Comparison of ENCODE assay signal across 8 cellular contexts in genomic region chr15:63601026-63601726, GRCh38. TPM values are rescaled to one million over a fixed set of nuclear protein-coding genes. Genes with fewer than 3 reads are reported as not detected.
A peak's percentile ranks its signal among the peaks of the same experiment; 100 is the strongest.
DNase-seq lines count a peak whose midpoint lies in the region; ATAC-seq, FAIRE-seq and TF ChIP-seq lines count a peak whose summit lies in the region.

No MANE protein-coding gene starts in this region.

- no CpG with 5 or more reads among the region's 64 CpGs for WGBS in neuronal stem cell (ENCODE audit: extremely low coverage in 2 of 2, insufficient read length in 2 of 2, insufficient replicate concordance in 1 of 2), 2 donors

- no peak for TF ChIP-seq CTCF in DND-41 (IDR thresholded peaks at IDR 0.05; ENCODE audit: borderline replicate concordance, extremely low read depth, low read length, poor library complexity, severe bottlenecking)
- TF ChIP-seq CTCF in fibroblast of lung (conservative IDR thresholded peaks at IDR 0.05 in 1 of 2, IDR thresholded peaks at IDR 0.05 in 1 of 2; ENCODE audit: low read depth in 1 of 2, low read length in 2 of 2) = no peak
- no peak for TF ChIP-seq CTCF in D721Med (IDR thresholded peaks at IDR 0.05; ENCODE audit: insufficient read depth, missing control alignments)

- H3K27me3 Mint-ChIP-seq in activated T-cell treated with anti-CD3 and anti-CD28 coated beads, Interleukin-2, amount 50 U/mL, for 24 hours = no peaks in the 10 kb centered on the region

- H3K4me2 ChIP-seq in DND-41 (ENCODE audit: insufficient read depth, low read length) (peak overlapping the region; percentile 99), fibroblast of lung (ENCODE audit: extremely low read depth, insufficient read depth, low read length) (peak overlapping the region; percentile 96), neuronal stem cell (ENCODE audit: insufficient read depth, low read length, poor library complexity, severe bottlenecking) (peak overlapping the region; percentile 97)

- H2AK5ac ChIP-seq in neuronal stem cell (ENCODE audit: low read depth, low read length) = peak overlapping the region; percentile 52

- no peaks in the 10 kb centered on the region for H3K36me3 ChIP-seq in DND-41 (ENCODE audit: insufficient read depth, low read length)
- no peaks in the 10 kb centered on the region for H3K36me3 ChIP-seq in fibroblast of lung (ENCODE audit: control insufficient read depth, insufficient read depth, low read length)
- peaks cover 0 to 6% of the 10 kb centered on the region in 2 donors for H3K36me3 ChIP-seq in neuronal stem cell (replicated peaks in 1 of 2; ENCODE audit: control insufficient read depth in 2 of 2, insufficient read depth in 2 of 2, low read length in 2 of 2)

- no peak overlapping the region for H2BK120ac ChIP-seq in neuronal stem cell (ENCODE audit: low read depth, low read length)

- H3K4me3 ChIP-seq in DND-41 (ENCODE audit: low read depth in 1 of 2, low read length in 2 of 2) = peak overlapping the region; percentile 47 to 82
- H3K4me3 ChIP-seq in fibroblast of lung (replicated peaks in 1 of 4; ENCODE audit: control extremely low read depth in 1 of 4, insufficient read depth in 1 of 4, low read depth in 3 of 4, low read length in 4 of 4) = peak overlapping the region; percentile 72 to 79 (median 73)
- H3K4me3 ChIP-seq in neuronal stem cell (ENCODE audit: low read length in 2 of 2) = peak overlapping the region; percentile 42 to 92

- peak overlapping the region; percentile 97 for H3K18ac ChIP-seq in neuronal stem cell (ENCODE audit: low read length)

- peak overlapping the region; percentile 88 for H3K4me3 Mint-ChIP-seq in activated T-cell treated with anti-CD3 and anti-CD28 coated beads, Interleukin-2, amount 50 U/mL, for 24 hours

- H3K4me1 Mint-ChIP-seq in activated T-cell treated with anti-CD3 and anti-CD28 coated beads, Interleukin-2, amount 50 U/mL, for 24 hours (ENCODE audit: low read depth) = peaks cover 68% of the 10 kb centered on the region

- FAIRE-seq in D721Med (lab: Jason Lieb, UNC) = no peak

- H2BK12ac ChIP-seq in neuronal stem cell (ENCODE audit: low read length) = no peak overlapping the region

- no peaks in the 10 kb centered on the region for H3K27me3 ChIP-seq in DND-41 (ENCODE audit: insufficient read depth, low read length, poor library complexity)
- no peaks in the 10 kb centered on the region for H3K27me3 ChIP-seq in fibroblast of lung (ENCODE audit: control insufficient read depth, insufficient read depth, low read length)
- H3K27me3 ChIP-seq in neuronal stem cell (ENCODE audit: control insufficient read depth in 3 of 3, insufficient read depth in 3 of 3, low read depth in 1 of 3, low read length in 3 of 3) = peaks cover 0 to 7% (median 0%) of the 10 kb centered on the region in 3 experiments

- peak overlapping the region; percentile 96 for H3K27ac Mint-ChIP-seq in activated T-cell treated with anti-CD3 and anti-CD28 coated beads, Interleukin-2, amount 50 U/mL, for 24 hours

- peak overlapping the region; percentile 74 for H3K9ac ChIP-seq in DND-41 (ENCODE audit: low read depth, low read length)
- H3K9ac ChIP-seq in fibroblast of lung (ENCODE audit: insufficient read depth, low read length) = peak overlapping the region; percentile 77
- peak overlapping the region; percentile 92 for H3K9ac ChIP-seq in neuronal stem cell (ENCODE audit: low read depth, low read length, poor library complexity)

- peaks cover 2% of the 10 kb centered on the region; the same call in 1 of the 2 replicates for H4K20me1 ChIP-seq in DND-41 (ENCODE audit: insufficient read depth, low read length)
- H4K20me1 ChIP-seq in fibroblast of lung (ENCODE audit: control insufficient read depth, extremely low read depth, insufficient read depth, low read length) = no peaks in the 10 kb centered on the region

- H3K9me3 Mint-ChIP-seq in activated T-cell treated with anti-CD3 and anti-CD28 coated beads, Interleukin-2, amount 50 U/mL, for 24 hours = no peaks in the 10 kb centered on the region

- H2BK15ac ChIP-seq in neuronal stem cell (ENCODE audit: low read length) = peak overlapping the region; percentile 78

- H4K91ac ChIP-seq in neuronal stem cell (ENCODE audit: low read depth, low read length, poor library complexity) = no peak overlapping the region

- peak overlapping the region; percentile 44 for H3K23ac ChIP-seq in neuronal stem cell (ENCODE audit: low read depth, low read length, poor library complexity)

- no peak overlapping the region for H4K8ac ChIP-seq in neuronal stem cell (ENCODE audit: low read depth, low read length)

- H3K9me3 ChIP-seq in DND-41 (ENCODE audit: insufficient read depth, low read length, severe bottlenecking) (no peaks in the 10 kb centered on the region), fibroblast of lung (ENCODE audit: control insufficient read depth, insufficient read depth, low read depth, low read length) (no peaks in the 10 kb centered on the region), neuronal stem cell (replicated peaks in 1 of 2; ENCODE audit: control insufficient read depth in 2 of 2, insufficient read depth in 1 of 2, low read depth in 1 of 2, low read length in 2 of 2) (no peaks in the 10 kb centered on the region)

- peak overlapping the region; percentile 95 for H3K14ac ChIP-seq in neuronal stem cell (ENCODE audit: low read length)

- no peak overlapping the region for H3K4ac ChIP-seq in neuronal stem cell (ENCODE audit: low read length)

- H2BK5ac ChIP-seq in neuronal stem cell (ENCODE audit: low read length) = no peak overlapping the region

- peak; percentile 50 for ATAC-seq in DND-41 (ENCODE audit: insufficient read depth, low read depth)
- peak; percentile 10 for ATAC-seq in GM21717 (IDR thresholded peaks at IDR 0.05; ENCODE audit: unreplicated experiment)

- peak overlapping the region; percentile 63 for H3K27ac ChIP-seq in DND-41 (ENCODE audit: low read length)
- peak overlapping the region; percentile 64 for H3K27ac ChIP-seq in fibroblast of lung (ENCODE audit: insufficient read depth, low read length)
- H3K27ac ChIP-seq in neuronal stem cell (replicated peaks; ENCODE audit: low read length) = no peak overlapping the region

- H3K4me1 ChIP-seq in DND-41 (ENCODE audit: insufficient read depth, low read length) (peaks cover 20% of the 10 kb centered on the region), fibroblast of lung (ENCODE audit: control insufficient read depth, extremely low read depth, insufficient read depth, low read length) (peaks cover 17% of the 10 kb centered on the region), neuronal stem cell (ENCODE audit: control insufficient read depth in 2 of 2, insufficient read depth in 1 of 2, low read depth in 1 of 2, low read length in 2 of 2) (peaks cover 12 to 18% of the 10 kb centered on the region in 2 donors)

- H2AFZ ChIP-seq in DND-41 (ENCODE audit: low read depth, low read length) = peak overlapping the region; percentile 97
- H2AFZ ChIP-seq in fibroblast of lung (ENCODE audit: low read length) = peak overlapping the region; percentile 89
- peak overlapping the region; percentile 78 for H2AFZ ChIP-seq in neuronal stem cell (ENCODE audit: low read length)

- peaks cover 8% of the 10 kb centered on the region for H3K36me3 Mint-ChIP-seq in activated T-cell treated with anti-CD3 and anti-CD28 coated beads, Interleukin-2, amount 50 U/mL, for 24 hours (ENCODE audit: low read depth)

- no peaks in the 10 kb centered on the region for H3K79me1 ChIP-seq in neuronal stem cell (ENCODE audit: low read depth, low read length)

- no peaks in the 10 kb centered on the region for H3K79me2 ChIP-seq in DND-41 (ENCODE audit: insufficient read depth, low read length)
- H3K79me2 ChIP-seq in fibroblast of lung (ENCODE audit: control insufficient read depth, insufficient read depth, low read length) = no peaks in the 10 kb centered on the region

- DNase-seq in DND-41 (peak; percentile 64), NCI-H1092 treated with DMSO at 0.1 percent for 48 hours (lab: John Stamatoyannopoulos, UW) (peak; percentile 46), fibroblast of lung (ENCODE audit: low read depth in 2 of 2) (peak in 1 of 2 donors; percentile 57), neuronal stem cell (ENCODE audit: low spot score) (peak; percentile 27), pons (ENCODE audit: low spot score) (no peak), D721Med (ENCODE audit: insufficient read length, low spot score) (no peak)
- DNase-seq in activated T-cell treated with anti-CD3 and anti-CD28 coated beads, Interleukin-2, amount 50 U/mL, for 24 hours = peak; percentile 76

RNA-seq across cellular contexts. Expression of gene FBXL22, which starts 4.0 kb away (rescaled TPM):
- total RNA-seq in fibroblast of lung = 0.26 and 0.50 TPM in 2 replicates
- 0.20 and 0.87 TPM in 2 replicates for polyA plus RNA-seq in fibroblast of lung
- 0.35 and 1.7 TPM in 2 replicates for polyA plus RNA-seq in fibroblast of lung (2012)
- not detected in 2 replicates for polyA minus RNA-seq in fibroblast of lung (ENCODE audit: low replicate concordance)
- polyA plus RNA-seq in neuronal stem cell (2013, experiment 1 of 2) = 0.29 TPM
- 0.43 TPM for polyA plus RNA-seq in neuronal stem cell (2013, experiment 2 of 2)

Comparison
In these comparisons a context has a peak if more than half of its experiments do, and no peak if none do; other contexts are left out.
1. DNase-seq: peak in DND-41 (single experiment), NCI-H1092 treated with DMSO at 0.1 percent for 48 hours (single experiment), activated T-cell treated with anti-CD3 and anti-CD28 coated beads, Interleukin-2, amount 50 U/mL, for 24 hours (single experiment) and neuronal stem cell (single experiment); none in pons (single experiment) and D721Med (single experiment).
2. Peak in every context shown above with its lines, with median percentiles within 50 percentile points of each other: H2AFZ ChIP-seq, H3K4me2 ChIP-seq, H3K4me3 ChIP-seq and H3K9ac ChIP-seq.